ENCODE assay signal across 12 cellular contexts in the genomic region with DNA sequence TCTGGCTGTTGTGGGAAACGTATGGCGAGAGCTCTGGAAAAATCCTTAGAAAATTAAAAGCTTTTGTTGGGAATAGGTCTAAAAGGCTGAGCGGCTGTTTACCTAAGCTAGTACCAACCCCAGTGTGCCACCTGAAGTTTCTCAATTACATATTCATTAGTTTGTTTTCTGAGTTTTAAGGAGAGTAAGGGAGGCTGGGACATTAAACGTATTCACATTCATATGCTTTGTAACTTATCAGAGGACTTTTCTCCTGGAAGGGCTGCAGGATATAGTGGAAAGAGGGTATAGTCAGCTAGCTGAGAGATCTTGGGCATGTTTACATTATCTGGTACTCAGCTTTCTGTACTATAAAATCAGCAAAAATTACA. TPM values are rescaled to one million over a fixed set of nuclear protein-coding genes. Genes with fewer than 3 reads are reported as not detected.
A peak's percentile ranks its signal among the peaks of the same experiment; 100 is the strongest.
DNase-seq lines count a peak whose midpoint lies in the region; ATAC-seq, FAIRE-seq and TF ChIP-seq lines count a peak whose summit lies in the region.
"Had no signal": no experiment of that assay in that cellular context is flagged by ENCODE, and none has a peak within 500 bp of the region (broad histone marks: within the 10 kb centered on the region; RNA-seq: fewer than 3 reads in every experiment).

No MANE protein-coding gene starts in this region.

- H3K27ac ChIP-seq in endothelial cell of umbilical vein (ENCODE audit: insufficient read depth, low read depth, low read length) = peak overlapping the region; percentile 85

- FAIRE-seq in endothelial cell of umbilical vein (lab: Jason Lieb, UNC) = no peak

- H3K27me3 ChIP-seq in endothelial cell of umbilical vein (ENCODE audit: control insufficient read depth in 2 of 2, insufficient read depth in 2 of 2, low read length in 2 of 2) (no peaks in the 10 kb centered on the region), HAP-1 (ENCODE audit: low read depth) (no peaks in the 10 kb centered on the region)

- H3K4me3 Mint-ChIP-seq in nephron = peak overlapping the region; percentile 86 to 93 (median 92)
- H3K4me3 Mint-ChIP-seq in activated CD4-positive, alpha-beta memory T cell treated with anti-CD3 and anti-CD28 coated beads, Interleukin-2, amount 10 ng/mL, durations not matched to agents 7 days and 5 days = no peak overlapping the region

- H3K4me1 Mint-ChIP-seq in nephron = peaks cover 23% of the 10 kb centered on the region
- peaks cover 14% of the 10 kb centered on the region for H3K4me1 Mint-ChIP-seq in activated CD4-positive, alpha-beta memory T cell treated with anti-CD3 and anti-CD28 coated beads, Interleukin-2, amount 10 ng/mL, durations not matched to agents 7 days and 5 days

- ATAC-seq in HG02798 (IDR thresholded peaks at IDR 0.05; ENCODE audit: poor library complexity, unreplicated experiment) = no peak
- ATAC-seq: activated T-cell treated with anti-CD3 and anti-CD28 coated beads, Interleukin-2, amount 50 U/mL, for 4 hours; heart left ventricle had no signal

- H3K9me1 ChIP-seq in endothelial cell of umbilical vein (replicated peaks; ENCODE audit: control insufficient read depth, extremely low read depth, insufficient read depth, low read length) = no peaks in the 10 kb centered on the region

- no peak for TF ChIP-seq CTCF in AG10803 (conservative IDR thresholded peaks at IDR 0.05; ENCODE audit: low read length)
- TF ChIP-seq CTCF in endothelial cell of umbilical vein (IDR thresholded peaks at IDR 0.05; ENCODE audit: extremely low read depth in 1 of 2, insufficient read depth in 1 of 2, low read depth in 1 of 2, low read length in 2 of 2) = no peak
- TF ChIP-seq CTCF in nephron (IDR thresholded peaks at IDR 0.05; ENCODE audit: unreplicated experiment in 3 of 3) = no peak

- H3K27me3 Mint-ChIP-seq in nephron (ENCODE audit: low read depth) = peaks cover 24% of the 10 kb centered on the region
- H3K27me3 Mint-ChIP-seq in activated CD4-positive, alpha-beta memory T cell treated with anti-CD3 and anti-CD28 coated beads, Interleukin-2, amount 10 ng/mL, durations not matched to agents 7 days and 5 days = peaks cover 51% of the 10 kb centered on the region

- TF ChIP-seq POLR2A in endothelial cell of umbilical vein (IDR thresholded peaks at IDR 0.05; ENCODE audit: low read depth, low read length) = no peak

- H3K4me3 ChIP-seq in AG10803 (ENCODE audit: low read length) (peak overlapping the region; percentile 90), endothelial cell of umbilical vein (replicated peaks in 1 of 3; ENCODE audit: insufficient read depth in 1 of 3, low read depth in 1 of 3, low read length in 3 of 3) (peak overlapping the region in 1 of 3 experiments; percentile 83), HAP-1 (no peak overlapping the region)

- no peaks in the 10 kb centered on the region for H4K20me1 ChIP-seq in endothelial cell of umbilical vein (replicated peaks; ENCODE audit: control insufficient read depth, extremely low read depth, insufficient read depth, low read length)

- no peaks in the 10 kb centered on the region for H3K36me3 ChIP-seq in endothelial cell of umbilical vein (ENCODE audit: control insufficient read depth in 2 of 2, extremely low read depth in 1 of 2, insufficient read depth in 2 of 2, low read length in 2 of 2)
- H3K36me3 ChIP-seq in HAP-1 (replicated peaks) = no peaks in the 10 kb centered on the region
- H3K36me3 ChIP-seq: heart left ventricle had no signal

- peaks cover 15% of the 10 kb centered on the region for H3K4me1 ChIP-seq in endothelial cell of umbilical vein (ENCODE audit: control insufficient read depth, extremely low read depth, insufficient read depth, low read length)
- peaks cover 18% of the 10 kb centered on the region for H3K4me1 ChIP-seq in HAP-1

- H3K9ac ChIP-seq in endothelial cell of umbilical vein (replicated peaks; ENCODE audit: extremely low read depth, insufficient read depth, low read length) = peak overlapping the region; percentile 25

- H3K27ac Mint-ChIP-seq in nephron = peak overlapping the region; percentile 86 to 90 (median 89)
- H3K27ac Mint-ChIP-seq in activated CD4-positive, alpha-beta memory T cell treated with anti-CD3 and anti-CD28 coated beads, Interleukin-2, amount 10 ng/mL, durations not matched to agents 7 days and 5 days = no peak overlapping the region

- DNase-seq in AG10803 (ENCODE audit: low read depth) = no peak
- peak; percentile 68 for DNase-seq in NCI-H69 (lab: John Stamatoyannopoulos, UW)
- DNase-seq in endothelial cell of umbilical vein (ENCODE audit: low read depth, low spot score) = no peak
- DNase-seq in activated CD4-positive, alpha-beta memory T cell treated with anti-CD3 and anti-CD28 coated beads, Interleukin-2, amount 10 ng/mL, durations not matched to agents 7 days and 5 days = no peak
- no peak for DNase-seq in HAP-1 (ENCODE audit: low spot score in 2 of 2)
- no peak for DNase-seq in activated CD4-positive, alpha-beta T cell treated with anti-CD3 and anti-CD28 coated beads, Interleukin-2, amount 50 U/mL, for 48 hours
- DNase-seq: activated T-cell treated with anti-CD3 and anti-CD28 coated beads, Interleukin-2, amount 50 U/mL, for 4 hours; DMS 273 treated with DMSO at 0.1 percent for 48 hours; heart left ventricle; MV-4-11 had no signal

- H2AFZ ChIP-seq in endothelial cell of umbilical vein (ENCODE audit: low read depth, low read length) = peak overlapping the region; percentile 78

- no peaks in the 10 kb centered on the region for H3K36me3 Mint-ChIP-seq in nephron (ENCODE audit: low read depth)
- H3K36me3 Mint-ChIP-seq in activated CD4-positive, alpha-beta memory T cell treated with anti-CD3 and anti-CD28 coated beads, Interleukin-2, amount 10 ng/mL, durations not matched to agents 7 days and 5 days (ENCODE audit: low read depth) = no peaks in the 10 kb centered on the region

- POLR2A ChIA-PET in endothelial cell of umbilical vein (lab: Charles Lee) = no interaction called here
- POLR2A ChIA-PET in activated CD4-positive, alpha-beta memory T cell treated with anti-CD3 and anti-CD28 coated beads, Interleukin-2, amount 10 ng/mL, durations not matched to agents 7 days and 5 days (lab: Charles Lee) = no interaction called here

- in situ Hi-C loops in HAP-1 (cut with MboI; ENCODE audit: low sequenced_read_pairs) = no loop called here

- CTCF ChIA-PET in endothelial cell of umbilical vein (lab: Charles Lee) = interaction anchor here (0.7 to 2.9 kb wide), 4 partner anchors 21 to 272 kb away, joined by 3 to 9 read pairs (median 4); no protein-coding TSS in a partner anchor
- CTCF ChIA-PET in activated CD4-positive, alpha-beta memory T cell treated with anti-CD3 and anti-CD28 coated beads, Interleukin-2, amount 10 ng/mL, durations not matched to agents 7 days and 5 days (lab: Charles Lee) = no interaction called here

- no TSS peak for BruUV-seq in endothelial cell of umbilical vein (replicated peaks; lab: Mats Ljungman, UMichigan)

- peak overlapping the region; percentile 95 for H3K4me2 ChIP-seq in endothelial cell of umbilical vein (ENCODE audit: insufficient read depth, low read length)

- peaks cover 36% of the 10 kb centered on the region for H3K79me2 ChIP-seq in endothelial cell of umbilical vein (ENCODE audit: control insufficient read depth, insufficient read depth, low read length)

- no peaks in the 10 kb centered on the region for H3K9me3 Mint-ChIP-seq in nephron
- no peaks in the 10 kb centered on the region for H3K9me3 Mint-ChIP-seq in activated CD4-positive, alpha-beta memory T cell treated with anti-CD3 and anti-CD28 coated beads, Interleukin-2, amount 10 ng/mL, durations not matched to agents 7 days and 5 days

- dilution Hi-C loops in endothelial cell of umbilical vein (cut with MboI; ENCODE audit: extremely low pct_ligation_motif_present, low sequenced_read_pairs) = no loop called here

- H3K9me3 ChIP-seq in endothelial cell of umbilical vein (replicated peaks; ENCODE audit: control insufficient read depth, insufficient read depth, low read length) (no peaks in the 10 kb centered on the region), HAP-1 (no peaks in the 10 kb centered on the region)
- H3K9me3 ChIP-seq: heart left ventricle had no signal

- intact Hi-C loops in endothelial cell of umbilical vein (cut with micrococcal nuclease) = loop anchor here (5.0 kb wide), 2 partner anchors 150 to 285 kb away; no protein-coding TSS in a partner anchor

TF ChIP-seq in endothelial cell of umbilical vein, 7 proteins besides CTCF, POLR2A, EP300 and RAD21:
- TF ChIP-seq JUN (IDR thresholded peaks at IDR 0.05; ENCODE audit: borderline replicate concordance, insufficient read depth, insufficient read length, low read depth) (no peak), FOS (IDR thresholded peaks at IDR 0.05; ENCODE audit: borderline replicate concordance, insufficient read depth, low read length) (no peak), MYC (IDR thresholded peaks at IDR 0.05; ENCODE audit: low read depth, low read length) (no peak), POLR2AphosphoS5 (IDR thresholded peaks at IDR 0.05; ENCODE audit: insufficient read depth, low read depth, low read length) (no peak), EZH2 (IDR thresholded peaks at IDR 0.05; ENCODE audit: borderline replicate concordance, low read depth, low read length, severe bottlenecking) (no peak), GATA2 (IDR thresholded peaks at IDR 0.05; ENCODE audit: insufficient read depth, insufficient read length, low read depth, low read length) (no peak)
- TF ChIP-seq, protein P1, sequence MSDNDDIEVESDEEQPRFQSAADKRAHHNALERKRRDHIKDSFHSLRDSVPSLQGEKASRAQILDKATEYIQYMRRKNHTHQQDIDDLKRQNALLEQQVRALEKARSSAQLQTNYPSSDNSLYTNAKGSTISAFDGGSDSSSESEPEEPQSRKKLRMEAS (IDR thresholded peaks at IDR 0.05; ENCODE audit: insufficient read depth, insufficient read length) = no peak

RNA-seq across cellular contexts. Expression of a gene that starts 1.5 kb away (rescaled TPM):
- 154 and 175 TPM in 2 replicates for total RNA-seq in endothelial cell of umbilical vein
- 16.2 and 18.3 TPM in 2 replicates for polyA plus RNA-seq in endothelial cell of umbilical vein
- polyA plus RNA-seq in endothelial cell of umbilical vein (2011; cell fraction: cytosol; rRNA removed) = 10.5 and 13.0 TPM in 2 replicates
- 53.1 and 81.3 TPM in 2 replicates for polyA plus RNA-seq in endothelial cell of umbilical vein (2011; cell fraction: nucleus; rRNA removed)
- 82.5 and 115 TPM in 2 replicates for polyA plus RNA-seq in endothelial cell of umbilical vein (2012)
- 32.5 and 37.7 TPM in 2 replicates for polyA minus RNA-seq in endothelial cell of umbilical vein
- 30.2 TPM for polyA minus RNA-seq in endothelial cell of umbilical vein (2011; cell fraction: cytosol; rRNA and poly(A)+ RNA removed)
- 112 and 127 TPM in 2 replicates for polyA minus RNA-seq in endothelial cell of umbilical vein (2011; cell fraction: nucleus; rRNA and poly(A)+ RNA removed)
- 1 to 10 TPM; 1.0 to 3.3 TPM for total RNA-seq in activated CD4-positive, alpha-beta memory T cell treated with anti-CD3 and anti-CD28 coated beads, Interleukin-2, amount 10 ng/mL, durations not matched to agents 7 days and 5 days

Comparison
In these comparisons a context has a peak if more than half of its experiments do, and no peak if none do; other contexts are left out.
1. RNA of a gene that starts 1.5 kb away (total RNA-seq): 154 to 175 TPM in endothelial cell of umbilical vein; 1.0 to 3.3 TPM in activated CD4-positive, alpha-beta memory T cell treated with anti-CD3 and anti-CD28 coated beads, Interleukin-2, amount 10 ng/mL, durations not matched to agents 7 days and 5 days; every median in the first group is over 10 times any median in the second.